8 cellular contexts compared by ENCODE assay signal in genomic region chr22:31122532-31123291, GRCh38. TPM values are rescaled to one million over a fixed set of nuclear protein-coding genes. Genes with fewer than 3 reads are reported as not detected.
DNase-seq lines count a peak whose midpoint lies in the region; ATAC-seq and TF ChIP-seq lines count a peak whose summit lies in the region.

A gene with protein sequence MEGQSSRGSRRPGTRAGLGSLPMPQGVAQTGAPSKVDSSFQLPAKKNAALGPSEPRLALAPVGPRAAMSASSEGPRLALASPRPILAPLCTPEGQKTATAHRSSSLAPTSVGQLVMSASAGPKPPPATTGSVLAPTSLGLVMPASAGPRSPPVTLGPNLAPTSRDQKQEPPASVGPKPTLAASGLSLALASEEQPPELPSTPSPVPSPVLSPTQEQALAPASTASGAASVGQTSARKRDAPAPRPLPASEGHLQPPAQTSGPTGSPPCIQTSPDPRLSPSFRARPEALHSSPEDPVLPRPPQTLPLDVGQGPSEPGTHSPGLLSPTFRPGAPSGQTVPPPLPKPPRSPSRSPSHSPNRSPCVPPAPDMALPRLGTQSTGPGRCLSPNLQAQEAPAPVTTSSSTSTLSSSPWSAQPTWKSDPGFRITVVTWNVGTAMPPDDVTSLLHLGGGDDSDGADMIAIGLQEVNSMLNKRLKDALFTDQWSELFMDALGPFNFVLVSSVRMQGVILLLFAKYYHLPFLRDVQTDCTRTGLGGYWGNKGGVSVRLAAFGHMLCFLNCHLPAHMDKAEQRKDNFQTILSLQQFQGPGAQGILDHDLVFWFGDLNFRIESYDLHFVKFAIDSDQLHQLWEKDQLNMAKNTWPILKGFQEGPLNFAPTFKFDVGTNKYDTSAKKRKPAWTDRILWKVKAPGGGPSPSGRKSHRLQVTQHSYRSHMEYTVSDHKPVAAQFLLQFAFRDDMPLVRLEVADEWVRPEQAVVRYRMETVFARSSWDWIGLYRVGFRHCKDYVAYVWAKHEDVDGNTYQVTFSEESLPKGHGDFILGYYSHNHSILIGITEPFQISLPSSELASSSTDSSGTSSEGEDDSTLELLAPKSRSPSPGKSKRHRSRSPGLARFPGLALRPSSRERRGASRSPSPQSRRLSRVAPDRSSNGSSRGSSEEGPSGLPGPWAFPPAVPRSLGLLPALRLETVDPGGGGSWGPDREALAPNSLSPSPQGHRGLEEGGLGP (plus strand): TSS chr22:31122966. CDS start chr22:31123015, 49 bp downstream.

- H3K4me3 Mint-ChIP-seq in CD14-positive monocyte, result no peak within 1 kb of the TSS

- H3K9me3 ChIP-seq in iPS-20b (ENCODE audit: insufficient read depth, low read depth, low read length) (no peaks in the 10 kb centered on the region), skeletal muscle tissue (ENCODE audit: control insufficient read depth in 3 of 3, low read length in 3 of 3) (no peaks in the 10 kb centered on the region)

- peaks cover 3 to 8% (median 6%) of the 10 kb centered on the region in 3 donors for H3K27me3 Mint-ChIP-seq in CD14-positive monocyte (ENCODE audit: low read depth in 3 of 3)

- H3K4me1 ChIP-seq in iPS-20b (ENCODE audit: insufficient read depth, low read length) (0 out of 2 replicates have a peak, but pooled peaks cover 4% of the 10 kb centered on the region), skeletal muscle tissue (ENCODE audit: control insufficient read depth in 3 of 3, insufficient read depth in 3 of 3, low read length in 3 of 3) (peaks cover 22 to 39% (median 35%) of the 10 kb centered on the region in 3 donors)

- DNase-seq in COR-L47 (lab: John Stamatoyannopoulos, UW) (peak; percentile 75), NCI-H1694 treated with DMSO at 0.1 percent for 48 hours (lab: John Stamatoyannopoulos, UW) (peak; percentile 24), astrocyte of the hippocampus (ENCODE audit: low read depth, low spot score) (peak; percentile 81), CD14-positive monocyte (ENCODE audit: low spot score) (no peak), mesenteric fat pad (ENCODE audit: low spot score) (no peak)

- peaks cover 0 to under 1% (median 0%) of the 10 kb centered on the region in 7 donors for H3K9me3 Mint-ChIP-seq in CD14-positive monocyte

- H3K36me3 Mint-ChIP-seq in CD14-positive monocyte, result no peaks in the 10 kb centered on the region

- no peak for ATAC-seq in HG02759 (IDR thresholded peaks at IDR 0.05; ENCODE audit: unreplicated experiment)

- peak within 1 kb of the TSS; percentile 68; the same call in 1 of the 2 replicates for H3K9ac ChIP-seq in iPS-20b (ENCODE audit: low read depth, low read length)
- H3K9ac ChIP-seq in skeletal muscle tissue (ENCODE audit: low read depth in 1 of 3, low read length in 3 of 3), result peak within 1 kb of the TSS; percentile 61 to 86 (median 64)

- H3K27me3 ChIP-seq in iPS-20b (ENCODE audit: insufficient read depth, low read length), result no peaks in the 10 kb centered on the region
- no peaks in the 10 kb centered on the region for H3K27me3 ChIP-seq in skeletal muscle tissue (ENCODE audit: control insufficient read depth in 3 of 3, insufficient read depth in 3 of 3, low read length in 3 of 3)

- H3K36me3 ChIP-seq in iPS-20b (ENCODE audit: insufficient read depth, low read depth, low read length) (no peaks in the 10 kb centered on the region), skeletal muscle tissue (ENCODE audit: control insufficient read depth in 3 of 3, insufficient read depth in 3 of 3, low read length in 3 of 3) (no peaks in the 10 kb centered on the region)

- peaks cover 5% of the 10 kb centered on the region for H3K4me1 Mint-ChIP-seq in CD14-positive monocyte

- peak within 1 kb of the TSS in 1 of 7 donors; percentile 25 for H3K27ac Mint-ChIP-seq in CD14-positive monocyte

- no peak within 1 kb of the TSS for H3K27ac ChIP-seq in iPS-20b (ENCODE audit: low read length)
- H3K27ac ChIP-seq in skeletal muscle tissue (ENCODE audit: low read depth, low read length), result peak within 1 kb of the TSS; percentile 16

- TF ChIP-seq CTCF in CD14-positive monocyte (IDR thresholded peaks at IDR 0.05), result no peak

- intact Hi-C loops in CD14-positive monocyte (cut with micrococcal nuclease), result no loop called here

- H3K4me3 ChIP-seq in iPS-20b (ENCODE audit: low read length) (peak within 1 kb of the TSS; percentile 73), skeletal muscle tissue (ENCODE audit: low read length in 3 of 3) (peak within 1 kb of the TSS; percentile 51 to 79 (median 53))

RNA-seq across cellular contexts. Expression of the gene that starts here (rescaled TPM):
- total RNA-seq in skeletal muscle tissue (not detected), mesenteric fat pad (0.19 TPM)
- not detected for polyA plus RNA-seq in CD14-positive monocyte

Comparison
In these comparisons a context has a peak if more than half of its experiments do, and no peak if none do; other contexts are left out.
1. DNase-seq: peak in COR-L47 (single experiment), NCI-H1694 treated with DMSO at 0.1 percent for 48 hours (single experiment) and astrocyte of the hippocampus (single experiment); none in CD14-positive monocyte (single experiment) and mesenteric fat pad (single experiment).